ENCODE assay signal across 10 cellular contexts in the genomic region with DNA sequence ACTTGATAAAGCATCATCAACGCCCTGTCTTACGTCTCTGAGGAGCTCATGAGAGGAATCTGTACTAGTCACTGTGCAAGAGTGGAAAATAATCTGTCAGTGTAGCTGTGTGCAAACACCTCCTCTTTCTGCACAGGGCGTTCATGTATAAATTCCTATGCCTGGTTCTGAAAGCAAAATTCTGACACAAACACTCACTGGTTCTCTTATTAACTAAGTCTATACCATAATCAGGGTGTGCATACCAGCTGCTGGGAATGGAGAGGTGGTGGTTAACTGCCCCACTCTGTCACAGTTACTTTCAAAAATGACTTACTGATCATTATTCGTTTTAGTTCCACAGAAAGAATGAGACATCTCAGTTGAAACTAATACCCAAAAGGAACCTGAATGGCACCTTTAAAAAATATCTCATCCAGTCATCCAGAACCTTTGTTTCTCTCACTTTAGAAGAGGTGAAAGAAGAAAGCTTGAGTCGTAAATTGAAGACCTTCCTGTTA. TPM values are rescaled to one million over a fixed set of nuclear protein-coding genes. Genes with fewer than 3 reads are reported as not detected.
DNase-seq lines count a peak whose midpoint lies in the region; ATAC-seq and TF ChIP-seq lines count a peak whose summit lies in the region.
"Had no signal": no experiment of that assay in that cellular context is flagged by ENCODE, and none has a peak within 500 bp of the region (broad histone marks: within the 10 kb centered on the region; RNA-seq: fewer than 3 reads in every experiment).

No MANE protein-coding gene starts in this region.

- H3K36me3 Mint-ChIP-seq in activated CD4-positive, alpha-beta T cell treated with anti-CD3 and anti-CD28 coated beads, Interleukin-2, amount 10 ng/mL, durations not matched to agents 24 days and 14 days (ENCODE audit: low read depth): peaks cover 19% of the 10 kb centered on the region
- H3K36me3 Mint-ChIP-seq in stimulated activated effector memory CD8-positive, alpha-beta T cell treated with anti-CD3 and anti-CD28 coated beads, Interleukin-12 subunit alpha, Interleukin-12 subunit beta, amount 100 ng/mL, for 72 hours: peaks cover 8% of the 10 kb centered on the region

- H3K27me3 Mint-ChIP-seq in activated CD4-positive, alpha-beta T cell treated with anti-CD3 and anti-CD28 coated beads, Interleukin-2, amount 10 ng/mL, durations not matched to agents 24 days and 14 days: no peaks in the 10 kb centered on the region
- H3K27me3 Mint-ChIP-seq: brain had no signal

- H3K27me3 ChIP-seq in HL-60 (ENCODE audit: insufficient read depth, poor library complexity, severe bottlenecking): no peaks in the 10 kb centered on the region

- no peak overlapping the region for H3K4me3 ChIP-seq in HL-60 (replicated peaks; ENCODE audit: insufficient read depth, low read length)

- H3K27ac ChIP-seq in HL-60 (replicated peaks): peak overlapping the region; percentile 54

- intact Hi-C loops in activated CD4-positive, alpha-beta T cell treated with anti-CD3 and anti-CD28 coated beads, Interleukin-2, amount 10 ng/mL, durations not matched to agents 24 days and 14 days (cut with micrococcal nuclease): loop anchor here (1.0 to 10.0 kb wide), 6 partner anchors 16 to 279 kb away; a partner anchor contains a TSS

- H3K9me3 Mint-ChIP-seq in activated CD4-positive, alpha-beta T cell treated with anti-CD3 and anti-CD28 coated beads, Interleukin-2, amount 10 ng/mL, durations not matched to agents 24 days and 14 days: no peaks in the 10 kb centered on the region
- no peaks in the 10 kb centered on the region for H3K9me3 Mint-ChIP-seq in stimulated activated effector memory CD8-positive, alpha-beta T cell treated with anti-CD3 and anti-CD28 coated beads, Interleukin-12 subunit alpha, Interleukin-12 subunit beta, amount 100 ng/mL, for 72 hours

- peak overlapping the region; percentile 85 for H3K27ac Mint-ChIP-seq in activated CD4-positive, alpha-beta T cell treated with anti-CD3 and anti-CD28 coated beads, Interleukin-2, amount 10 ng/mL, durations not matched to agents 24 days and 14 days
- peak overlapping the region; percentile 86 for H3K27ac Mint-ChIP-seq in stimulated activated effector memory CD8-positive, alpha-beta T cell treated with anti-CD3 and anti-CD28 coated beads, Interleukin-12 subunit alpha, Interleukin-12 subunit beta, amount 100 ng/mL, for 72 hours

- peak; percentile 81 for ATAC-seq in stimulated activated effector memory CD8-positive, alpha-beta T cell treated with anti-CD3 and anti-CD28 coated beads, Interleukin-12 subunit alpha, Interleukin-12 subunit beta, amount 100 ng/mL, for 72 hours
- ATAC-seq in HG02870 (IDR thresholded peaks at IDR 0.05; ENCODE audit: unreplicated experiment) (no peak), GM18498 (IDR thresholded peaks at IDR 0.05; ENCODE audit: unreplicated experiment) (no peak), GM18520 (IDR thresholded peaks at IDR 0.05; ENCODE audit: unreplicated experiment) (no peak)

- no peak for DNase-seq in activated CD4-positive, alpha-beta T cell treated with anti-CD3 and anti-CD28 coated beads, Interleukin-2, amount 10 ng/mL, durations not matched to agents 24 days and 14 days
- DNase-seq in activated CD4-positive, alpha-beta T cell treated with anti-CD3 and anti-CD28 coated beads, Interleukin-2, amount 50 U/mL, for 4 hours: no peak
- DNase-seq in HL-60 (ENCODE audit: low read depth in 1 of 2, low spot score in 1 of 2): no peak
- DNase-seq in dermis blood vessel endothelial cell: peak; percentile 5
- DNase-seq in stimulated activated effector memory CD8-positive, alpha-beta T cell treated with anti-CD3 and anti-CD28 coated beads, Interleukin-12 subunit alpha, Interleukin-12 subunit beta, amount 100 ng/mL, for 72 hours (ENCODE audit: low spot score in 2 of 2): peak in 1 of 2 donors; percentile 61
- DNase-seq: left colon had no signal

- peak overlapping the region; percentile 72 for H3K4me3 Mint-ChIP-seq in activated CD4-positive, alpha-beta T cell treated with anti-CD3 and anti-CD28 coated beads, Interleukin-2, amount 10 ng/mL, durations not matched to agents 24 days and 14 days
- H3K4me3 Mint-ChIP-seq in stimulated activated effector memory CD8-positive, alpha-beta T cell treated with anti-CD3 and anti-CD28 coated beads, Interleukin-12 subunit alpha, Interleukin-12 subunit beta, amount 100 ng/mL, for 72 hours: peak overlapping the region; percentile 59
- H3K4me3 Mint-ChIP-seq: brain had no signal

- no peak for TF ChIP-seq CTCF in HL-60 (IDR thresholded peaks at IDR 0.05; ENCODE audit: insufficient read depth, low read length)

- peaks cover 49% of the 10 kb centered on the region for H3K4me1 Mint-ChIP-seq in activated CD4-positive, alpha-beta T cell treated with anti-CD3 and anti-CD28 coated beads, Interleukin-2, amount 10 ng/mL, durations not matched to agents 24 days and 14 days
- peaks cover 61% of the 10 kb centered on the region for H3K4me1 Mint-ChIP-seq in stimulated activated effector memory CD8-positive, alpha-beta T cell treated with anti-CD3 and anti-CD28 coated beads, Interleukin-12 subunit alpha, Interleukin-12 subunit beta, amount 100 ng/mL, for 72 hours

RNA-seq across cellular contexts. Expression of a gene that starts 35.7 kb away (rescaled TPM):
- total RNA-seq in activated CD4-positive, alpha-beta T cell treated with anti-CD3 and anti-CD28 coated beads, Interleukin-2, amount 10 ng/mL, durations not matched to agents 24 days and 14 days: 40.3 and 40.9 TPM in 2 replicates
- 2.4 and 2.7 TPM in 2 replicates for total RNA-seq in dermis blood vessel endothelial cell

Comparison
In these comparisons a context has a peak if more than half of its experiments do, and no peak if none do; other contexts are left out.
1. RNA of a gene that starts 35.7 kb away (total RNA-seq): 40.3 to 40.9 TPM in activated CD4-positive, alpha-beta T cell treated with anti-CD3 and anti-CD28 coated beads, Interleukin-2, amount 10 ng/mL, durations not matched to agents 24 days and 14 days; 2.4 to 2.7 TPM in dermis blood vessel endothelial cell; every median in the first group is over 10 times any median in the second.